ENCODE assay signal across 10 cellular contexts in genomic region chrX:7261672-7262332, GRCh38.
DNase-seq lines count a peak whose midpoint lies in the region; ATAC-seq and TF ChIP-seq lines count a peak whose summit lies in the region.
"Had no signal": no experiment of that assay in that cellular context is flagged by ENCODE, and none has a peak within 500 bp of the region (broad histone marks: within the 10 kb centered on the region; RNA-seq: fewer than 3 reads in every experiment).

No MANE protein-coding gene starts in this region.

- H3K27me3 ChIP-seq in GM23338 (ENCODE audit: insufficient read depth): no peaks in the 10 kb centered on the region
- H3K27me3 ChIP-seq: cardiac muscle cell had no signal

- CTCF ChIA-PET in GM10248 (lab: Yijun Ruan, JAX): interaction anchor here (1.5 kb wide), 1 partner anchor 9 kb away, joined by 4 read pairs; no protein-coding TSS in a partner anchor

- H3K27ac ChIP-seq in GM23338 (ENCODE audit: low read depth): no peak overlapping the region
- H3K27ac ChIP-seq: cardiac muscle cell had no signal

- POLR2A ChIA-PET in GM10248 (lab: Yijun Ruan, JAX): no interaction called here

- no peak overlapping the region for H3K27ac Mint-ChIP-seq in GM23338

- H4K20me1 ChIP-seq in GM23338 (replicated peaks; ENCODE audit: insufficient read depth): no peaks in the 10 kb centered on the region

- H3K27me3 Mint-ChIP-seq in GM23338 (ENCODE audit: insufficient read depth, low read depth, poor library complexity): peaks cover 3% of the 10 kb centered on the region

- H3K4me3 Mint-ChIP-seq in GM23338: no peak overlapping the region

- H3K9me2 ChIP-seq in GM23338 (ENCODE audit: insufficient read depth): no peaks in the 10 kb centered on the region

- ATAC-seq in GM19452 (IDR thresholded peaks at IDR 0.05; ENCODE audit: unreplicated experiment) (peak; percentile 96), HG02973 (IDR thresholded peaks at IDR 0.05; ENCODE audit: unreplicated experiment) (peak; percentile 94), GM23338 (no peak)

- H3K79me2 ChIP-seq in GM23338 (replicated peaks; ENCODE audit: insufficient read depth): no peaks in the 10 kb centered on the region

- no peaks in the 10 kb centered on the region for H3K4me1 ChIP-seq in GM23338 (ENCODE audit: insufficient read depth)

- no peak overlapping the region for H3K4me2 ChIP-seq in GM23338

- H3K9me3 Mint-ChIP-seq in GM23338: no peaks in the 10 kb centered on the region

- no peaks in the 10 kb centered on the region for H3K36me3 Mint-ChIP-seq in GM23338 (ENCODE audit: low read depth)

- DNase-seq in GM10248 (ENCODE audit: extremely low spot score) (peak; percentile 43), MV-4-11 (lab: John Stamatoyannopoulos, UW) (peak; percentile 87), GM23338 (ENCODE audit: low spot score) (no peak), DMS53 treated with DMSO at 0.1 percent for 48 hours (lab: John Stamatoyannopoulos, UW; ENCODE audit: unreplicated experiment) (no peak), OCI-M1 (lab: John Stamatoyannopoulos, UW) (no peak)
- no peak for DNase-seq in central memory CD4-positive, alpha-beta T cell
- DNase-seq: NCI-H1048 had no signal

- no peak for TF ChIP-seq CTCF in GM10248 (IDR thresholded peaks at IDR 0.05; ENCODE audit: control extremely low read depth, extremely low read depth, low read depth, missing control alignments)
- TF ChIP-seq CTCF in GM23338 (conservative IDR thresholded peaks at IDR 0.05; ENCODE audit: low read depth in 2 of 2): no peak

- no peaks in the 10 kb centered on the region for H3K4me1 Mint-ChIP-seq in GM23338

- no peaks in the 10 kb centered on the region for H3K36me3 ChIP-seq in GM23338 (ENCODE audit: insufficient read depth)
- H3K36me3 ChIP-seq: cardiac muscle cell had no signal

- no peak overlapping the region for H2AFZ ChIP-seq in GM23338

- no peaks in the 10 kb centered on the region for H3F3A ChIP-seq in GM23338 (replicated peaks; ENCODE audit: low read depth)

- no peak overlapping the region for H3K4me3 ChIP-seq in GM23338
- H3K4me3 ChIP-seq: cardiac muscle cell had no signal

TF ChIP-seq in GM23338, 12 proteins besides CTCF, POLR2A, EP300 and RAD21:
- TF ChIP-seq STAT1 (IDR thresholded peaks at IDR 0.05; ENCODE audit: unreplicated experiment) (no peak), ZNF462 (CRISPR knock-in tag; IDR thresholded peaks at IDR 0.05) (no peak), JUNB (IDR thresholded peaks at IDR 0.05; ENCODE audit: unreplicated experiment) (no peak)

Comparison
In these comparisons a context has a peak if more than half of its experiments do, and no peak if none do; other contexts are left out.
1. DNase-seq: peak in GM10248 (single experiment) and MV-4-11 (single experiment); none in central memory CD4-positive, alpha-beta T cell (single experiment), GM23338 (single experiment), DMS53 treated with DMSO at 0.1 percent for 48 hours (single experiment) and OCI-M1 (single experiment).